In genomic region chr2:100884145-100884621, GRCh38 we compare ENCODE assay signal across 28 cellular contexts.
A peak's percentile ranks its signal among the peaks of the same experiment; 100 is the strongest.
DNase-seq lines count a peak whose midpoint lies in the region; ATAC-seq and TF ChIP-seq lines count a peak whose summit lies in the region.
"Had no signal": no experiment of that assay in that cellular context is flagged by ENCODE, and none has a peak within 500 bp of the region (broad histone marks: within the 10 kb centered on the region; RNA-seq: fewer than 3 reads in every experiment).

No MANE protein-coding gene starts in this region.

- H3K4me3 ChIP-seq in Caco-2 (ENCODE audit: low read depth, low read length) = no peak overlapping the region
- H3K4me3 ChIP-seq in OCI-LY1 (ENCODE audit: low read depth, low read length, poor library complexity, severe bottlenecking) = peak overlapping the region; percentile 20
- H3K4me3 ChIP-seq in liver (ENCODE audit: low read depth in 1 of 3, low read length in 3 of 3) = no peak overlapping the region
- H3K4me3 ChIP-seq: ascending aorta, BLaER1, neural progenitor cell, smooth muscle cell had no signal

- H3K27ac Mint-ChIP-seq in Caco-2 (ENCODE audit: unreplicated experiment) = no peak overlapping the region
- H3K27ac Mint-ChIP-seq: activated T-cell treated with anti-CD3 and anti-CD28 coated beads, Interleukin-2, amount 50 U/mL, for 72 hours; endodermal cell; neural progenitor cell; T-helper 17 cell; WTC11 had no signal

- peak overlapping the region; percentile 46; the same call in 1 of the 2 replicates for H2AFZ ChIP-seq in OCI-LY1 (ENCODE audit: low read length)
- H2AFZ ChIP-seq: neural progenitor cell had no signal

- POLR2A ChIA-PET in Caco-2 (lab: Charles Lee) = no interaction called here

- DNase-seq in Caco-2 (peak; percentile 48 to 73), dermis blood vessel endothelial cell (peak; percentile 37), DMS153 treated with DMSO at 0.1 percent for 48 hours (lab: John Stamatoyannopoulos, UW; ENCODE audit: unreplicated experiment) (no peak), iPS-NIHi11 (ENCODE audit: low spot score) (no peak), NCI-H1048 (lab: John Stamatoyannopoulos, UW) (no peak)
- DNase-seq: activated CD8-positive, alpha-beta memory T cell treated with anti-CD3 and anti-CD28 coated beads for 24 hours; activated naive CD4-positive, alpha-beta T cell treated with anti-CD3 and anti-CD28 coated beads, Interleukin-2, amount 50 U/mL, for 16 hours; activated T-cell treated with anti-CD3 and anti-CD28 coated beads, Interleukin-2, amount 50 U/mL, for 72 hours; DMS 273 treated with DMSO at 0.1 percent for 48 hours; foreskin keratinocyte; HCEC 1CT; kidney glomerular epithelial cell; midbrain; NCI-H1092; NCI-H2081 treated with DMSO at 0.1 percent for 48 hours; NCI-H526; stimulated activated CD4-positive, alpha-beta T cell treated with anti-CD3 and anti-CD28 coated beads, Interleukin-4, amount 100 ng/mL, for 4 hours; T-helper 17 cell had no signal

- no peaks in the 10 kb centered on the region for H3K79me2 ChIP-seq in OCI-LY1 (ENCODE audit: insufficient read depth, low read length)

- ATAC-seq in GM18907 (IDR thresholded peaks at IDR 0.05; ENCODE audit: unreplicated experiment) = no peak
- ATAC-seq: T-helper 17 cell, WTC11 had no signal

- no peaks in the 10 kb centered on the region for H3K9me2 ChIP-seq in OCI-LY1 (ENCODE audit: low read depth, low read length)

- no peaks in the 10 kb centered on the region for H4K20me1 ChIP-seq in OCI-LY1 (ENCODE audit: insufficient read depth, low read length)
- H4K20me1 ChIP-seq: BLaER1 had no signal

- no peaks in the 10 kb centered on the region for H3K27me3 Mint-ChIP-seq in Caco-2 (ENCODE audit: insufficient read depth, unreplicated experiment)
- H3K27me3 Mint-ChIP-seq: T-helper 17 cell had no signal

- H3K36me3 ChIP-seq in Caco-2 (ENCODE audit: control insufficient read depth, insufficient read depth, low read length) = no peaks in the 10 kb centered on the region
- no peaks in the 10 kb centered on the region for H3K36me3 ChIP-seq in OCI-LY1 (ENCODE audit: insufficient read depth, low read length)
- no peaks in the 10 kb centered on the region for H3K36me3 ChIP-seq in liver (ENCODE audit: control insufficient read depth in 4 of 4, insufficient read depth in 3 of 4, low read depth in 1 of 4, low read length in 3 of 4)
- H3K36me3 ChIP-seq: ascending aorta, BLaER1, neural progenitor cell had no signal

- peaks cover 25% of the 10 kb centered on the region for H3K4me1 Mint-ChIP-seq in Caco-2 (ENCODE audit: low read depth, unreplicated experiment)
- H3K4me1 Mint-ChIP-seq: T-helper 17 cell had no signal

- H3K9me3 Mint-ChIP-seq in Caco-2 (ENCODE audit: unreplicated experiment) = no peaks in the 10 kb centered on the region
- H3K9me3 Mint-ChIP-seq: activated T-cell treated with anti-CD3 and anti-CD28 coated beads, Interleukin-2, amount 50 U/mL, for 72 hours; endodermal cell; neural progenitor cell; WTC11 had no signal

- CTCF ChIA-PET in Caco-2 (lab: Charles Lee) = no interaction called here

- H3K9ac ChIP-seq in OCI-LY1 (ENCODE audit: low read length) (peak overlapping the region; percentile 53), liver (ENCODE audit: low read depth in 1 of 2, low read length in 2 of 2) (no peak overlapping the region)
- H3K9ac ChIP-seq: BLaER1, KMS-11, neural progenitor cell had no signal

- H3K27me3 ChIP-seq in Caco-2 (replicated peaks; ENCODE audit: control insufficient read depth, insufficient read depth, low read length) (no peaks in the 10 kb centered on the region), OCI-LY1 (ENCODE audit: insufficient read depth, low read length) (no peaks in the 10 kb centered on the region), liver (ENCODE audit: control insufficient read depth in 4 of 4, insufficient read depth in 4 of 4, low read length in 3 of 4) (no peaks in the 10 kb centered on the region)
- H3K27me3 ChIP-seq: ascending aorta, BLaER1, foreskin keratinocyte, neural progenitor cell had no signal

- H3K4me1 ChIP-seq in Caco-2 = peaks cover 28% of the 10 kb centered on the region
- H3K4me1 ChIP-seq in OCI-LY1 (ENCODE audit: insufficient read depth, low read length, severe bottlenecking) = peaks cover 97% of the 10 kb centered on the region
- peaks cover 11 to 18% (median 13%) of the 10 kb centered on the region in 4 donors for H3K4me1 ChIP-seq in liver (ENCODE audit: control insufficient read depth in 4 of 4, insufficient read depth in 4 of 4, low read length in 3 of 4)
- H3K4me1 ChIP-seq: ascending aorta, BLaER1, neural progenitor cell had no signal

- peaks cover 7% of the 10 kb centered on the region for H3K36me3 Mint-ChIP-seq in Caco-2 (ENCODE audit: insufficient read depth, unreplicated experiment)
- H3K36me3 Mint-ChIP-seq: neural progenitor cell, WTC11 had no signal

- TF ChIP-seq CTCF in Caco-2 (IDR thresholded peaks at IDR 0.05; ENCODE audit: insufficient read depth in 1 of 2, low read depth in 1 of 2, low read length in 1 of 2, severe bottlenecking in 1 of 2, unreplicated experiment in 1 of 2) = no peak
- no peak for TF ChIP-seq CTCF in OCI-LY1 (IDR thresholded peaks at IDR 0.05; ENCODE audit: low read length)
- TF ChIP-seq CTCF in liver (IDR thresholded peaks at IDR 0.05; ENCODE audit: low read depth, low read length, missing input control) = no peak

- peak overlapping the region; percentile 27 for H3K4me2 ChIP-seq in OCI-LY1 (ENCODE audit: low read length)
- H3K4me2 ChIP-seq: BLaER1, KMS-11, neural progenitor cell, smooth muscle cell had no signal

- WGBS in liver = 61% methylated on average over 3 of the region's 3 CpGs

- H3K4me3 Mint-ChIP-seq in Caco-2 (ENCODE audit: unreplicated experiment) = no peak overlapping the region
- H3K4me3 Mint-ChIP-seq: activated T-cell treated with anti-CD3 and anti-CD28 coated beads, Interleukin-2, amount 50 U/mL, for 72 hours; endodermal cell; neural progenitor cell; T-helper 17 cell; WTC11 had no signal

- intact Hi-C loops in Caco-2 (cut with micrococcal nuclease; ENCODE audit: unreplicated experiment) = loop anchor here (1.0 kb wide), 3 partner anchors 20 to 100 kb away; no protein-coding TSS in a partner anchor

- TF ChIP-seq RAD21 in liver (IDR thresholded peaks at IDR 0.05) = no peak

- BruUV-seq in Caco-2 (replicated peaks; lab: Mats Ljungman, UMichigan) = no TSS peak

- no peaks in the 10 kb centered on the region for H3K9me3 ChIP-seq in Caco-2
- H3K9me3 ChIP-seq in OCI-LY1 (ENCODE audit: low read length) = no peaks in the 10 kb centered on the region
- H3K9me3 ChIP-seq in liver (ENCODE audit: control insufficient read depth in 4 of 4, low read length in 3 of 4) = no peaks in the 10 kb centered on the region
- H3K9me3 ChIP-seq: ascending aorta, BLaER1 had no signal

- H3K27ac ChIP-seq in OCI-LY1 (ENCODE audit: low read depth, low read length, poor library complexity, severe bottlenecking) = peak overlapping the region; percentile 99
- H3K27ac ChIP-seq in liver (ENCODE audit: low read depth in 1 of 2, low read length in 2 of 2) = peak overlapping the region; percentile 68 to 80
- H3K27ac ChIP-seq: ascending aorta, BLaER1, foreskin keratinocyte, KMS-11, neural progenitor cell had no signal

- H3F3A ChIP-seq in OCI-LY1 (ENCODE audit: insufficient read depth, low read length) = no peaks in the 10 kb centered on the region

TF ChIP-seq in liver, 16 proteins besides CTCF, POLR2A, EP300 and RAD21:
- TF ChIP-seq NR2F2 (IDR thresholded peaks at IDR 0.05) = peak; percentile 28
- TF ChIP-seq, protein P1, sequence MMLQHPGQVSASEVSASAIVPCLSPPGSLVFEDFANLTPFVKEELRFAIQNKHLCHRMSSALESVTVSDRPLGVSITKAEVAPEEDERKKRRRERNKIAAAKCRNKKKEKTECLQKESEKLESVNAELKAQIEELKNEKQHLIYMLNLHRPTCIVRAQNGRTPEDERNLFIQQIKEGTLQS (IDR thresholded peaks at IDR 0.05) = no peak

Comparison
In these comparisons a context has a peak if more than half of its experiments do, and no peak if none do; other contexts are left out.
1. DNase-seq: peak in Caco-2 (2 of 2) and dermis blood vessel endothelial cell (single experiment); none in DMS153 treated with DMSO at 0.1 percent for 48 hours (single experiment), iPS-NIHi11 (single experiment) and NCI-H1048 (single experiment).